In the genomic region with DNA sequence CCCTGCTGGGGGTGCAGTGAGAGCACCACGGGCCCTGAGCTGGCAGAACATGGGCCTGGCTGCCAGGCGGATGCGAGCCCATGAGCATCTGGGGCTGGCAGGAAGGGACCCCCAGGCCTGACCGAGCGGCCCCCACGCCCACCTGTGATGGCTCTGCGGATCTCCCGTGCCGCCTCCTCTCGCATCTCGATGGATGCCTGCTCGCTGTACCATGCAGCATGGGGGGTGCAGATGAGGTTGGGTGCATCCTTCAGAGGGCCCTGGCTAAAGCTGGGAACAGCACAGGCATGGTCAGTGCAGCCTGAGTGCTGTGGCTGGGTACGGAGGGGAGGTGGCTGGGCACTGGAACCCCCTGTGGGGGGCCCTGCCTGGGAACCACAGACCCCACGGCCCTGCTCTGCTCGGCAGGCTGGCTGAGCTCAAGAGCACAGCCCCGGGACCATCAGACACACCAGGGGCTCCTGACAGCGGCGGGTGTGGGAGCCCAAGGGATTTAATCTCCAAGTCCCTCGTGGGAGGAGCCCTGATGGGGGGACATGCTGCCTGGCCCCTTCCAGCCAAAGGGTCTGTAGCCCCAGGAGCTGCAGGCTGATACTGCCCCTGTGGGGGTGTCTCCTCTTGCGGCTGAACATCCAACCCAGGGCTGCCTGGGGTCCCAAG, we compare ENCODE assay signal across 15 cellular contexts.
"Had no signal": no experiment of that assay in that cellular context is flagged by ENCODE, and none has a peak within 500 bp of the region (broad histone marks: within the 10 kb centered on the region; RNA-seq: fewer than 3 reads in every experiment).

No MANE protein-coding gene starts in this region.

- H3K4me3 ChIP-seq: hepatocyte, skin epidermis, transverse colon had no signal

- H3K27me3 Mint-ChIP-seq: stimulated activated naive CD8-positive, alpha-beta T cell treated with anti-CD3 and anti-CD28 coated beads, Interleukin-15, Interleukin-2, amounts not matched to agents 100 ng/mL and 50 ng/mL, for 24 hours had no signal

- H3K4me3 Mint-ChIP-seq: activated T-cell treated with anti-CD3 and anti-CD28 coated beads, Interleukin-2, amount 50 U/mL, for 4 hours; stimulated activated naive CD8-positive, alpha-beta T cell treated with anti-CD3 and anti-CD28 coated beads, Interleukin-15, Interleukin-2, amounts not matched to agents 100 ng/mL and 50 ng/mL, for 24 hours; T-helper 1 cell treated with Interleukin-12 subunit alpha and Interleukin-12 subunit beta and Interleukin-4 antibody, amounts not matched to agents 30 μg/mL and 1 μg/mL, for 36 hours had no signal

- H3K9me3 Mint-ChIP-seq: activated T-cell treated with anti-CD3 and anti-CD28 coated beads, Interleukin-2, amount 50 U/mL, for 4 hours; stimulated activated naive CD8-positive, alpha-beta T cell treated with anti-CD3 and anti-CD28 coated beads, Interleukin-15, Interleukin-2, amounts not matched to agents 100 ng/mL and 50 ng/mL, for 24 hours; T-helper 1 cell treated with Interleukin-12 subunit alpha and Interleukin-12 subunit beta and Interleukin-4 antibody, amounts not matched to agents 30 μg/mL and 1 μg/mL, for 36 hours had no signal

- H3K27ac ChIP-seq: brain microvascular endothelial cell, hepatocyte had no signal

- H3K9me3 ChIP-seq: transverse colon had no signal

- H3K27me3 ChIP-seq: brain microvascular endothelial cell, hepatocyte, transverse colon had no signal

- H3K27ac Mint-ChIP-seq: stimulated activated naive CD8-positive, alpha-beta T cell treated with anti-CD3 and anti-CD28 coated beads, Interleukin-15, Interleukin-2, amounts not matched to agents 100 ng/mL and 50 ng/mL, for 24 hours; T-helper 1 cell treated with Interleukin-12 subunit alpha and Interleukin-12 subunit beta and Interleukin-4 antibody, amounts not matched to agents 30 μg/mL and 1 μg/mL, for 36 hours had no signal

- DNase-seq: activated CD4-positive, alpha-beta T cell treated with anti-CD3 and anti-CD28 coated beads, Interleukin-2, amount 50 U/mL, for 1 hour; activated CD4-positive, CD25-positive, alpha-beta regulatory T cell treated with anti-CD3 and anti-CD28 coated beads, Interleukin-2, amount 50 U/mL, for 72 hours; activated CD8-positive, alpha-beta memory T cell treated with anti-CD3 and anti-CD28 coated beads, Interleukin-2, amount 50 U/mL, for 4 hours; activated effector memory CD4-positive, alpha-beta T cell treated with Interleukin-2 at 50 U/mL for 16 hours; activated naive CD4-positive, alpha-beta T cell treated with anti-CD3 and anti-CD28 coated beads, Interleukin-2, amount 50 U/mL, for 16 hours; activated T-cell treated with anti-CD3 and anti-CD28 coated beads, Interleukin-2, amount 50 U/mL, for 4 hours; brain microvascular endothelial cell; effector CD8-positive, alpha-beta T cell; foreskin fibroblast; mammary epithelial cell; transverse colon had no signal

- ATAC-seq: activated T-cell treated with anti-CD3 and anti-CD28 coated beads, Interleukin-2, amount 50 U/mL, for 4 hours had no signal
